15 cellular contexts compared by ENCODE assay signal in the genomic region with DNA sequence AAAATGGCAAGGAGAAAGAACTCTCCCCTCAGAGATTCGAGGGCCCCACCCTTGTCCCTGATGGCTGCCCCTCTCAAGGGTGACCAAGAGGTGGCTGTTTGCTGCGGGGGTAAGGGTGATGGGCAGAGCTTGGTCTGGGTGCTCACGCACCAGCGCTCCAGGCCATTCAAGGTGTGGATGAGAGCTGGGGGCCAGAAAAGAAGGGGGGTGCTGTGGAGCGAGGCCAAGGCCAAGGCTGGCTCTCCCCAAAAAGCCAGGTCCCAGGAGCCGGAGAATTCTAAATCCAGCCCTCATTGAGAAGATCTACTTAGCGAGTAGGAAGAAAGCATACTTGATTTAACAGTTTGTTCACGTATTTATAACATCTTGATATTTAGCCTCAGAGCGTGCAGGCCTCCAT.
"Had no signal": no experiment of that assay in that cellular context is flagged by ENCODE, and none has a peak within 500 bp of the region (broad histone marks: within the 10 kb centered on the region; RNA-seq: fewer than 3 reads in every experiment).

No MANE protein-coding gene starts in this region.

- DNase-seq: activated CD4-positive, alpha-beta T cell treated with anti-CD3 and anti-CD28 coated beads, Interleukin-2, amount 50 U/mL, for 1 hour; activated CD8-positive, alpha-beta memory T cell treated with anti-CD3 and anti-CD28 coated beads for 24 hours; activated naive CD4-positive, alpha-beta T cell; activated naive CD8-positive, alpha-beta T cell treated with anti-CD3 and anti-CD28 coated beads, Interleukin-2, amount 10 ng/mL, durations not matched to agents 7 days and 5 days; cerebellar nuclear complex; effector memory CD8-positive, alpha-beta T cell; immature natural killer cell; midbrain; stimulated activated CD4-positive, alpha-beta T cell treated with anti-CD3 and anti-CD28 coated beads, Interleukin-4, amount 100 ng/mL, for 1 hour; stimulated activated naive CD4-positive, alpha-beta T cell; substantia nigra; T-helper 2 cell; transverse colon had no signal

- H3K9me3 Mint-ChIP-seq: activated naive CD8-positive, alpha-beta T cell treated with anti-CD3 and anti-CD28 coated beads, Interleukin-2, amount 10 ng/mL, durations not matched to agents 7 days and 5 days; effector memory CD8-positive, alpha-beta T cell had no signal

- FAIRE-seq: frontal cortex had no signal

- H3K4me3 Mint-ChIP-seq: activated naive CD8-positive, alpha-beta T cell treated with anti-CD3 and anti-CD28 coated beads, Interleukin-2, amount 10 ng/mL, durations not matched to agents 7 days and 5 days; dendritic cell treated with granulocyte-macrophage colony-stimulating factor and Interleukin-4, amounts not matched to agents 40 ng/mL and 50 ng/mL, for 4 days; effector memory CD8-positive, alpha-beta T cell; immature natural killer cell had no signal

- H3K27ac Mint-ChIP-seq: activated naive CD8-positive, alpha-beta T cell treated with anti-CD3 and anti-CD28 coated beads, Interleukin-2, amount 10 ng/mL, durations not matched to agents 7 days and 5 days; dendritic cell treated with granulocyte-macrophage colony-stimulating factor and Interleukin-4, amounts not matched to agents 40 ng/mL and 50 ng/mL, for 4 days had no signal

- H3K27me3 Mint-ChIP-seq: activated naive CD8-positive, alpha-beta T cell treated with anti-CD3 and anti-CD28 coated beads, Interleukin-2, amount 10 ng/mL, durations not matched to agents 7 days and 5 days; effector memory CD8-positive, alpha-beta T cell had no signal

- H3K36me3 Mint-ChIP-seq: activated naive CD8-positive, alpha-beta T cell treated with anti-CD3 and anti-CD28 coated beads, Interleukin-2, amount 10 ng/mL, durations not matched to agents 7 days and 5 days had no signal
